ENCODE assay signal across 19 cellular contexts in the genomic region with DNA sequence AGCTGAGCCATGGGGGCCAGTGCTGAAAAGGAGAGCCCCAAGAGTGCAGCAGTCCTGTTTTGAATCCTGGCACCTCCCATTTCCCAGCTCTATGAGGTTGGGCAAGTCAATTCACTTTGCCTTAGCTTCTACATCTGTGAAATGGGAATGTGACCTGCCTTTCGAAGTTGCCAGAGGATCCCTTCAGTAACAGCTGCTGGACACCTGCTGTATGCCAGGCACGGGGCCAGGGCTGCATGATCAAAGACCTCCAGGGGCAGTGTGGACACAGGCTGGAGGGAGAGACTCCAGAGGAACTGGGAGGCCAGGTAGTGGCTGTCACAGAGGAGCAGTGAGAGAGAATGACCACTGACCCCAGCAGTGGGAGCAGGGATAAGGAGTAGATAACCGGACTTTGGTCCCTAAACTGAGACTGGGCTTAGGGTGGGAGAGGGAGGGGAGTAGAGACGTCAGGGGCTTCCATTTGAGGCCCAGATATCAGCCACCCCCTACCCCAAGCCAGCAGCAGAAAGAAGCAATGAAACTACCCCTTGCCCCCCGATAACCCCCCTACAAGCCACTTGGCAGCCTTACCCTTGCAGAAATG. TPM values are rescaled to one million over a fixed set of nuclear protein-coding genes. Genes with fewer than 3 reads are reported as not detected.
DNase-seq lines count a peak whose midpoint lies in the region; ATAC-seq and TF ChIP-seq lines count a peak whose summit lies in the region.
"Had no signal": no experiment of that assay in that cellular context is flagged by ENCODE, and none has a peak within 500 bp of the region (broad histone marks: within the 10 kb centered on the region; RNA-seq: fewer than 3 reads in every experiment).

No MANE protein-coding gene starts in this region.

- no peak for ATAC-seq in activated CD8-positive, alpha-beta memory T cell treated with anti-CD3 and anti-CD28 coated beads, Interleukin-2, amount 10 ng/mL, durations not matched to agents 7 days and 5 days
- ATAC-seq: CD8-positive, alpha-beta T cell had no signal

- peaks cover 6% of the 10 kb centered on the region for H3K27me3 Mint-ChIP-seq in activated CD8-positive, alpha-beta memory T cell treated with anti-CD3 and anti-CD28 coated beads, Interleukin-2, amount 10 ng/mL, durations not matched to agents 7 days and 5 days

- H3K9me3 Mint-ChIP-seq in activated CD8-positive, alpha-beta memory T cell treated with anti-CD3 and anti-CD28 coated beads, Interleukin-2, amount 10 ng/mL, durations not matched to agents 7 days and 5 days (ENCODE audit: low read depth), result no peaks in the 10 kb centered on the region
- H3K9me3 Mint-ChIP-seq: CD8-positive, alpha-beta T cell had no signal

- H3K27me3 ChIP-seq in H7 (ENCODE audit: control insufficient read depth, insufficient read depth, low read length) (no peaks in the 10 kb centered on the region), SJCRH30 (no peaks in the 10 kb centered on the region)
- H3K27me3 ChIP-seq: BLaER1 treated with 17β-estradiol and CSF1 and Interleukin-3, amounts not matched to agents 10 nM and 100 nM had no signal

- DNase-seq in H7 (peak; percentile 19), NCI-H1092 (lab: John Stamatoyannopoulos, UW) (peak; percentile 8), SJCRH30 (peak; percentile 23 to 36), myocyte (ENCODE audit: low read depth) (peak; percentile 58), GM10266 (ENCODE audit: extremely low spot score) (no peak)
- DNase-seq in activated naive CD4-positive, alpha-beta T cell treated with Interleukin-2 at 50 U/mL for 16 hours, result no peak
- DNase-seq in stimulated activated naive CD4-positive, alpha-beta T cell treated with Interleukin-2 at 50 U/mL for 16 hours (lab: John Stamatoyannopoulos, UW), result no peak
- no peak for DNase-seq in activated CD8-positive, alpha-beta memory T cell treated with anti-CD3 and anti-CD28 coated beads, Interleukin-2, amount 10 ng/mL, durations not matched to agents 7 days and 5 days
- DNase-seq: ACHN; CD8-positive, alpha-beta T cell; GDM1; MV-4-11; NCI-H1417; NCI-H187 treated with DMSO at 0.1 percent for 48 hours; NCI-H2107; NK-92 treated with Interleukin-12 subunit alpha and Interleukin-12 subunit beta, amount 100 ng/mL, for 24 hours; T-helper 1 cell had no signal

- no peak overlapping the region for H3K4me3 Mint-ChIP-seq in activated CD8-positive, alpha-beta memory T cell treated with anti-CD3 and anti-CD28 coated beads, Interleukin-2, amount 10 ng/mL, durations not matched to agents 7 days and 5 days
- H3K4me3 Mint-ChIP-seq: CD8-positive, alpha-beta T cell had no signal

- no peaks in the 10 kb centered on the region for H3K9me3 ChIP-seq in SJCRH30 (replicated peaks)
- H3K9me3 ChIP-seq: BLaER1 treated with 17β-estradiol and CSF1 and Interleukin-3, amounts not matched to agents 10 nM and 100 nM had no signal

- no peak overlapping the region for H3K27ac ChIP-seq in SJCRH30
- H3K27ac ChIP-seq: BLaER1 treated with 17β-estradiol and CSF1 and Interleukin-3, amounts not matched to agents 10 nM and 100 nM had no signal

- no peaks in the 10 kb centered on the region for H3K4me1 Mint-ChIP-seq in activated CD8-positive, alpha-beta memory T cell treated with anti-CD3 and anti-CD28 coated beads, Interleukin-2, amount 10 ng/mL, durations not matched to agents 7 days and 5 days

- no peak for TF ChIP-seq CTCF in GM10266 (IDR thresholded peaks at IDR 0.05; ENCODE audit: control insufficient read depth, insufficient read depth, low read depth, missing control alignments)

- H3K27ac Mint-ChIP-seq in activated CD8-positive, alpha-beta memory T cell treated with anti-CD3 and anti-CD28 coated beads, Interleukin-2, amount 10 ng/mL, durations not matched to agents 7 days and 5 days, result no peak overlapping the region
- H3K27ac Mint-ChIP-seq: CD8-positive, alpha-beta T cell had no signal

- H3K36me3 ChIP-seq in H7 (replicated peaks; ENCODE audit: control insufficient read depth, insufficient read depth, low read length) (no peaks in the 10 kb centered on the region), SJCRH30 (no peaks in the 10 kb centered on the region)
- H3K36me3 ChIP-seq: BLaER1 treated with 17β-estradiol and CSF1 and Interleukin-3, amounts not matched to agents 10 nM and 100 nM; HAP-1 had no signal

- no peaks in the 10 kb centered on the region for H3K36me3 Mint-ChIP-seq in activated CD8-positive, alpha-beta memory T cell treated with anti-CD3 and anti-CD28 coated beads, Interleukin-2, amount 10 ng/mL, durations not matched to agents 7 days and 5 days
- H3K36me3 Mint-ChIP-seq: CD8-positive, alpha-beta T cell had no signal

- no peak overlapping the region for H3K4me3 ChIP-seq in H7 (ENCODE audit: insufficient read depth, low read depth, low read length)
- H3K4me3 ChIP-seq in SJCRH30, result no peak overlapping the region
- H3K4me3 ChIP-seq: BLaER1 treated with 17β-estradiol and CSF1 and Interleukin-3, amounts not matched to agents 10 nM and 100 nM; HAP-1 had no signal

- H3K4me1 ChIP-seq in SJCRH30, result no peaks in the 10 kb centered on the region
- H3K4me1 ChIP-seq: BLaER1 treated with 17β-estradiol and CSF1 and Interleukin-3, amounts not matched to agents 10 nM and 100 nM; HAP-1 had no signal

- CTCF ChIA-PET in activated CD8-positive, alpha-beta memory T cell treated with anti-CD3 and anti-CD28 coated beads, Interleukin-2, amount 10 ng/mL, durations not matched to agents 7 days and 5 days (lab: Charles Lee), result interaction anchor here (1.1 kb wide), 1 partner anchor 67 kb away, joined by 3 read pairs; no protein-coding TSS in a partner anchor

RNA-seq across cellular contexts. Expression of gene SRRM3, which starts 45.2 kb away (rescaled TPM):
- 7.0 and 7.6 TPM in 2 replicates for total RNA-seq in H7 (2014; rRNA removed; shearing (Covaris generic))
- total RNA-seq in SJCRH30 (2014; rRNA removed; shearing (Covaris generic)), result 0.43 and 0.51 TPM in 2 replicates
- 2.8 TPM in 2 replicates for total RNA-seq in myocyte
- polyA plus RNA-seq in myocyte (2012), result 6.6 TPM
- total RNA-seq in activated CD8-positive, alpha-beta memory T cell treated with anti-CD3 and anti-CD28 coated beads, Interleukin-2, amount 10 ng/mL, durations not matched to agents 7 days and 5 days, result under 1 TPM in 1 of 2 experiments, not detected in 1; 0.09 TPM
- total RNA-seq: CD8-positive, alpha-beta T cell had no signal

RNA-seq across cellular contexts. Expression of gene HSPB1, which starts 55.6 kb away (rescaled TPM):
- total RNA-seq in H7 (2014; rRNA removed; shearing (Covaris generic)), result 62.3 and 80.7 TPM in 2 replicates
- total RNA-seq in SJCRH30 (2014; rRNA removed; shearing (Covaris generic)), result 116 and 118 TPM in 2 replicates
- total RNA-seq in myocyte, result 702 and 809 TPM in 2 replicates
- polyA plus RNA-seq in myocyte (2012), result 2,326 TPM
- total RNA-seq in activated CD8-positive, alpha-beta memory T cell treated with anti-CD3 and anti-CD28 coated beads, Interleukin-2, amount 10 ng/mL, durations not matched to agents 7 days and 5 days, result 10 to 100 TPM; 36.5 to 62.9 TPM

Comparison
In these comparisons a context has a peak if more than half of its experiments do, and no peak if none do; other contexts are left out.
1. DNase-seq: peak in H7 (single experiment), NCI-H1092 (single experiment), SJCRH30 (2 of 2) and myocyte (single experiment); none in activated naive CD4-positive, alpha-beta T cell treated with Interleukin-2 at 50 U/mL for 16 hours (single experiment), GM10266 (single experiment), stimulated activated naive CD4-positive, alpha-beta T cell treated with Interleukin-2 at 50 U/mL for 16 hours (single experiment) and activated CD8-positive, alpha-beta memory T cell treated with anti-CD3 and anti-CD28 coated beads, Interleukin-2, amount 10 ng/mL, durations not matched to agents 7 days and 5 days (single experiment).